ENCODE assay signal across 7 cellular contexts in genomic region chr3:127822836-127823589, GRCh38. TPM values are rescaled to one million over a fixed set of nuclear protein-coding genes. Genes with fewer than 3 reads are reported as not detected.
DNase-seq lines count a peak whose midpoint lies in the region; ATAC-seq lines count a peak whose summit lies in the region.

No MANE protein-coding gene starts in this region.

- DNase-seq in EH (ENCODE audit: low read depth) (peak; percentile 50), NCI-H2171 treated with DMSO at 0.1 percent for 48 hours (lab: John Stamatoyannopoulos, UW) (peak; percentile 58), cerebellum (ENCODE audit: low spot score) (peak; percentile 70), left colon (peak; percentile 75 to 79), NCI-H526 treated with DMSO at 0.1 percent for 48 hours (lab: John Stamatoyannopoulos, UW) (no peak)
- DNase-seq in stimulated activated naive CD8-positive, alpha-beta T cell treated with anti-CD3 and anti-CD28 coated beads, Interleukin-15, amount 100 ng/mL, for 72 hours, result no peak

- ATAC-seq in GM19463 (IDR thresholded peaks at IDR 0.05; ENCODE audit: unreplicated experiment) (peak; percentile 48), left colon (peak; percentile 74)
- ATAC-seq in stimulated activated naive CD8-positive, alpha-beta T cell treated with anti-CD3 and anti-CD28 coated beads, Interleukin-15, amount 100 ng/mL, for 72 hours, result peak; percentile 68

- H3K4me1 Mint-ChIP-seq in stimulated activated naive CD8-positive, alpha-beta T cell treated with anti-CD3 and anti-CD28 coated beads, Interleukin-15, amount 100 ng/mL, for 72 hours, result peaks cover 12% of the 10 kb centered on the region

- H3K9me3 Mint-ChIP-seq in stimulated activated naive CD8-positive, alpha-beta T cell treated with anti-CD3 and anti-CD28 coated beads, Interleukin-15, amount 100 ng/mL, for 72 hours, result peaks cover 10 to 13% of the 10 kb centered on the region in 2 donors

- peaks cover 70% of the 10 kb centered on the region for H3K27me3 Mint-ChIP-seq in stimulated activated naive CD8-positive, alpha-beta T cell treated with anti-CD3 and anti-CD28 coated beads, Interleukin-15, amount 100 ng/mL, for 72 hours

- H3K27ac Mint-ChIP-seq in stimulated activated naive CD8-positive, alpha-beta T cell treated with anti-CD3 and anti-CD28 coated beads, Interleukin-15, amount 100 ng/mL, for 72 hours, result no peak overlapping the region

- intact Hi-C loops in left colon (cut with DNase I, micrococcal nuclease), result loop anchor here (10.0 kb wide), 2 partner anchors 138 to 148 kb away; partner anchors contain the start of gene ABTB1 (in 1 of the 2)

- H3K4me3 Mint-ChIP-seq in stimulated activated naive CD8-positive, alpha-beta T cell treated with anti-CD3 and anti-CD28 coated beads, Interleukin-15, amount 100 ng/mL, for 72 hours, result peak overlapping the region; percentile 85 to 95

RNA-seq across cellular contexts. Expression of gene MGLL, which starts 0.7 kb away (rescaled TPM):
- total RNA-seq in cerebellum (11.6 TPM), left colon (100 to 1,000 TPM; 271 to 338 TPM)

Comparison
In these comparisons a context has a peak if more than half of its experiments do, and no peak if none do; other contexts are left out.
1. DNase-seq: peak in EH (single experiment), NCI-H2171 treated with DMSO at 0.1 percent for 48 hours (single experiment), cerebellum (single experiment) and left colon (2 of 2); none in stimulated activated naive CD8-positive, alpha-beta T cell treated with anti-CD3 and anti-CD28 coated beads, Interleukin-15, amount 100 ng/mL, for 72 hours (0 of 2) and NCI-H526 treated with DMSO at 0.1 percent for 48 hours (single experiment).
2. RNA of gene MGLL, which starts 0.7 kb away (total RNA-seq): 271 to 338 TPM in left colon; 11.6 TPM in cerebellum (single experiment); every median in the first group is over 10 times any median in the second.
3. Peak in every context shown above with its lines, with median percentiles within 50 percentile points of each other: ATAC-seq.